In genomic region chr19:16258440-16258903, GRCh38 we compare ENCODE assay signal across 11 cellular contexts.
A peak's percentile ranks its signal among the peaks of the same experiment; 100 is the strongest.
DNase-seq lines count a peak whose midpoint lies in the region; ATAC-seq and TF ChIP-seq lines count a peak whose summit lies in the region.
"Had no signal": no experiment of that assay in that cellular context is flagged by ENCODE, and none has a peak within 500 bp of the region (broad histone marks: within the 10 kb centered on the region; RNA-seq: fewer than 3 reads in every experiment).

No MANE protein-coding gene starts in this region.

- peak; percentile 53 for ATAC-seq in esophagus mucosa
- ATAC-seq in HG02759 (IDR thresholded peaks at IDR 0.05; ENCODE audit: unreplicated experiment), result no peak
- no peak for ATAC-seq in GM18868 (IDR thresholded peaks at IDR 0.05; ENCODE audit: unreplicated experiment)
- no peak for ATAC-seq in HG02623 (IDR thresholded peaks at IDR 0.05; ENCODE audit: unreplicated experiment)
- ATAC-seq: stimulated activated naive CD8-positive, alpha-beta T cell treated with anti-CD3 and anti-CD28 coated beads, Interleukin-15, amount 100 ng/mL, for 72 hours had no signal

- peaks cover 1 to 6% of the 10 kb centered on the region in 2 donors for H3K27me3 ChIP-seq in mucosa of rectum (ENCODE audit: control insufficient read depth in 2 of 2, insufficient read depth in 2 of 2, low read length in 2 of 2)
- H3K27me3 ChIP-seq in uterus, result no peaks in the 10 kb centered on the region

- H3K4me1 ChIP-seq in mucosa of rectum (ENCODE audit: control insufficient read depth in 2 of 2, insufficient read depth in 2 of 2, low read length in 2 of 2) (peaks cover 13 to 19% of the 10 kb centered on the region in 2 donors), uterus (no peaks in the 10 kb centered on the region)

- intact Hi-C loops in uterus (cut with DNase I; ENCODE audit: low total_unique reads), result no loop called here

- TF ChIP-seq CTCF in uterus (IDR thresholded peaks at IDR 0.05), result no peak

- no peaks in the 10 kb centered on the region for H3K36me3 ChIP-seq in mucosa of rectum (ENCODE audit: control insufficient read depth in 2 of 2, insufficient read depth in 2 of 2, low read length in 2 of 2)
- H3K36me3 ChIP-seq in uterus, result no peaks in the 10 kb centered on the region

- H3K4me3 ChIP-seq in mucosa of rectum (ENCODE audit: low read length in 2 of 2) (no peak overlapping the region), uterus (no peak overlapping the region)

- peak; percentile 52 to 74 for TF ChIP-seq POLR2A in uterus (IDR thresholded peaks at IDR 0.05)

- peak overlapping the region in 1 of 2 donors; percentile 20 for H3K9ac ChIP-seq in mucosa of rectum (ENCODE audit: low read depth in 1 of 2, low read length in 2 of 2)

- H3K27ac ChIP-seq in mucosa of rectum (ENCODE audit: low read depth in 2 of 2, low read length in 2 of 2), result peak overlapping the region; percentile 60 to 64
- H3K27ac ChIP-seq in uterus, result peak overlapping the region; percentile 72 to 92
- H3K27ac ChIP-seq: VCaP had no signal

- peak; percentile 28 for DNase-seq in SKM-1 (lab: John Stamatoyannopoulos, UW; ENCODE audit: unreplicated experiment)
- DNase-seq in uterus, result peak; percentile 46 to 75
- DNase-seq: activated effector memory CD4-positive, alpha-beta T cell treated with Interleukin-2 at 50 U/mL for 16 hours; NCI-H748 treated with DMSO at 0.1 percent for 48 hours; stimulated activated naive CD8-positive, alpha-beta T cell treated with anti-CD3 and anti-CD28 coated beads, Interleukin-15, amount 100 ng/mL, for 72 hours had no signal

- H3K9me3 ChIP-seq in mucosa of rectum (ENCODE audit: control insufficient read depth in 2 of 2, low read length in 2 of 2) (no peaks in the 10 kb centered on the region), uterus (no peaks in the 10 kb centered on the region)
